Comparison of ENCODE assay signal across 10 cellular contexts in the genomic region with DNA sequence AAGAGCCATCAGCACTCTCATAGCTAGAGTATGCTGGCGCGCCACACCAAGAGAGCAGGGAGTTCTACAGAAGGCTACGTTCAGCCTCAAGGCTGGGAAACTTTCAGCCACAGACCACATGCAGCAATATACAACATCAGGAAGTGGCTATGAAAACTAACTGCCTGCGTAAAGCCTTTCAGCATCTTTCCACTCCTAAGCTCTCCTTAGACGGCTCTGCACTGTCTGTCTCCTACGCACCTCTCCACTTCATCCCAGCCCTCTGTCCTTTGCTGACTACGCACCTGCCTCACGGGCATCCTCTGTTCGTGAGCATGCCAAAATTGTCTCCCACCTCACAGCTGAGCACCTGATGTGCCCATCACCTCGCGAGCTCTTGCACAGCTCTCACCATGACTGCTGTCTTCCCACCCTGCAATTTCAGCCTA. TPM values are rescaled to one million over a fixed set of nuclear protein-coding genes. Genes with fewer than 3 reads are reported as not detected.
DNase-seq lines count a peak whose midpoint lies in the region; ATAC-seq, FAIRE-seq and TF ChIP-seq lines count a peak whose summit lies in the region.
"Had no signal": no experiment of that assay in that cellular context is flagged by ENCODE, and none has a peak within 500 bp of the region (broad histone marks: within the 10 kb centered on the region; RNA-seq: fewer than 3 reads in every experiment).

No MANE protein-coding gene starts in this region.

- peak; percentile 37 for DNase-seq in activated CD4-positive, CD25-positive, alpha-beta regulatory T cell treated with anti-CD3 and anti-CD28 coated beads, Interleukin-2, amount 50 U/mL, for 72 hours
- peak; percentile 61 for DNase-seq in central memory CD4-positive, alpha-beta T cell
- peak; percentile 26 to 42 for DNase-seq in stimulated activated CD8-positive, alpha-beta memory T cell treated with anti-CD3 and anti-CD28 coated beads, Interleukin-7, amount 100 ng/mL, for 4 hours (ENCODE audit: low read depth in 2 of 2)
- no peak for DNase-seq in pancreas

- H3K4me1 ChIP-seq in pancreas: no peaks in the 10 kb centered on the region

- intact Hi-C loops in pancreas (cut with DNase I): no loop called here

- H3K4me3 ChIP-seq in pancreas: no peak overlapping the region
- H3K4me3 ChIP-seq: skin epidermis had no signal

- no peak for FAIRE-seq in pancreas (lab: Jason Lieb, UNC)
- FAIRE-seq: astrocyte had no signal

- H3K36me3 ChIP-seq in pancreas: peaks cover 0 to 14% (median 0%) of the 10 kb centered on the region in 3 donors

- ATAC-seq in GM21825 (IDR thresholded peaks at IDR 0.05; ENCODE audit: unreplicated experiment) (peak; percentile 84), GM19455 (IDR thresholded peaks at IDR 0.05; ENCODE audit: unreplicated experiment) (no peak), pancreas (no peak), GM19452 (IDR thresholded peaks at IDR 0.05; ENCODE audit: unreplicated experiment) (no peak), GM21619 (IDR thresholded peaks at IDR 0.05; ENCODE audit: unreplicated experiment) (no peak)

- WGBS in pancreas, 2 donors: 93 to 94% methylated on average over 11 of the region's 11 CpGs

- no peak overlapping the region for H3K27ac ChIP-seq in pancreas

- TF ChIP-seq CTCF in pancreas (IDR thresholded peaks at IDR 0.05): no peak

- no peaks in the 10 kb centered on the region for H3K27me3 ChIP-seq in pancreas

- H3K9me3 ChIP-seq in pancreas: no peaks in the 10 kb centered on the region

RNA-seq across cellular contexts. Expression of gene MPHOSPH9, which starts 9.7 kb away (rescaled TPM):
- total RNA-seq in pancreas: 10 to 100 TPM in 3 of 6 donors, 1 to 10 TPM in 3; 4.8 to 13.4 (median 9.5) TPM
- 1 to 10 TPM; 3.3 to 5.7 TPM for polyA plus RNA-seq in pancreas

RNA-seq across cellular contexts. Expression of gene MTRFR, which starts 10.0 kb away (rescaled TPM):
- total RNA-seq in pancreas: 1 to 10 TPM; 2.9 to 7.5 (median 4.1) TPM
- polyA plus RNA-seq in pancreas: 1 to 10 TPM; 6.9 to 8.4 TPM

RNA-seq across cellular contexts. Expression of gene CDK2AP1, which starts 48.4 kb away (rescaled TPM):
- total RNA-seq in pancreas: 10 to 100 TPM; 17.3 to 50.0 (median 23.9) TPM
- 10 to 100 TPM; 65.0 to 84.0 TPM for polyA plus RNA-seq in pancreas

Comparison
In these comparisons a context has a peak if more than half of its experiments do, and no peak if none do; other contexts are left out.
1. DNase-seq: peak in activated CD4-positive, CD25-positive, alpha-beta regulatory T cell treated with anti-CD3 and anti-CD28 coated beads, Interleukin-2, amount 50 U/mL, for 72 hours (single experiment), central memory CD4-positive, alpha-beta T cell (single experiment) and stimulated activated CD8-positive, alpha-beta memory T cell treated with anti-CD3 and anti-CD28 coated beads, Interleukin-7, amount 100 ng/mL, for 4 hours (2 of 2); none in pancreas (0 of 6).